8 cellular contexts compared by ENCODE assay signal in the genomic region with DNA sequence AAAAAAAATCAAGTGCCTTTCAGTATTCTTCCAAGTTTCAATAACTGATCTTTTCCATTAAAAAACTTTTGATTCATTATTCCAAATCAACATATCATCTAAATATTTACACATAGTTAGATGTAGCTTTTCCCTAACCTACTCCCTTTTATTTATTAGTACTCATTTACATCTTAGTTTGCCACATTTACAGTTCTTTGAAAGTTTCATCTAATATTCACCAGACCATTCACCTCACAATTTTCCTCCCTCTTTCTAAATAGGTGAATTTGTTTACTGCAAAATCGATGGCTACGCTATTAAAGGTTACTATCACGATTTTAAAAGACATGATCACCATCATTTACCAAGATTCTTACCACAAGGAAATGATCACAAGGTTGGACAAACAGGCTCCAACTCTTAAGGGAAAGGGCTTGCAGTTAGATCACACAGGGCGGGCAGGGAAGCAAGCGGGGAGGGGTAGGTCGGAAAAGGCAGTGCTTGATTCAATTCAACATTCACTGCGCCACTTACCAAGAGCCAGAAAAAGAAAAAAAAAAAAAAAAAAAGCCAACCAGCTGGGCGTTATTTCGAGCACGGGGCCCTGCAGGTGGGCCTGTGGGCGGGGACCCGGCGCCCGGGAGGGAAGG. TPM values are rescaled to one million over a fixed set of nuclear protein-coding genes. Genes with fewer than 3 reads are reported as not detected.
DNase-seq lines count a peak whose midpoint lies in the region; ATAC-seq and TF ChIP-seq lines count a peak whose summit lies in the region.

No MANE protein-coding gene starts in this region.

- no peak for ATAC-seq in HG02588 (IDR thresholded peaks at IDR 0.05; ENCODE audit: unreplicated experiment)
- no peak for ATAC-seq in GM21381 (IDR thresholded peaks at IDR 0.05; ENCODE audit: unreplicated experiment)

- H3K4me3 ChIP-seq in GM08714 (ENCODE audit: low read length), result peak overlapping the region; percentile 89
- peak overlapping the region; percentile 93 for H3K4me3 ChIP-seq in SJCRH30

- in situ Hi-C loops in KBM-7 (cut with MboI; ENCODE audit: low pct_unique_long_range_greater_than_20kb, low sequenced_read_pairs), result no loop called here

- no peaks in the 10 kb centered on the region for H3K9me3 Mint-ChIP-seq in osteocyte (ENCODE audit: unreplicated experiment)

- H3K9me3 ChIP-seq in SJCRH30 (replicated peaks), result no peaks in the 10 kb centered on the region

- H3K4me1 Mint-ChIP-seq in osteocyte (ENCODE audit: unreplicated experiment), result peaks cover 42% of the 10 kb centered on the region

- H3K27me3 Mint-ChIP-seq in osteocyte (ENCODE audit: unreplicated experiment), result no peaks in the 10 kb centered on the region

- no peaks in the 10 kb centered on the region for H3K4me1 ChIP-seq in SJCRH30

- H3K27ac ChIP-seq in SJCRH30, result peak overlapping the region; percentile 94
- peak overlapping the region; percentile 88 for H3K27ac ChIP-seq in epithelial cell of prostate

- H3K4me3 Mint-ChIP-seq in osteocyte (ENCODE audit: unreplicated experiment), result peak overlapping the region; percentile 99

- H3K27me3 ChIP-seq in SJCRH30, result no peaks in the 10 kb centered on the region

- H3K36me3 Mint-ChIP-seq in osteocyte (ENCODE audit: unreplicated experiment), result peaks cover 13% of the 10 kb centered on the region

- no peak for TF ChIP-seq CTCF in osteocyte (IDR thresholded peaks at IDR 0.05)

- no peak for DNase-seq in SJCRH30
- no peak for DNase-seq in epithelial cell of prostate (ENCODE audit: low read depth, low spot score)
- no peak for DNase-seq in osteocyte (ENCODE audit: extremely low spot score, unreplicated experiment)
- DNase-seq in KBM-7, result no peak
- no peak for DNase-seq in stimulated activated CD4-positive, alpha-beta T cell treated with anti-CD3 and anti-CD28 coated beads, Interleukin-2, amount 100 ng/mL, for 24 hours

- H3K36me3 ChIP-seq in SJCRH30, result peaks cover 17% of the 10 kb centered on the region

- H3K27ac Mint-ChIP-seq in osteocyte (ENCODE audit: unreplicated experiment), result peak overlapping the region; percentile 90

RNA-seq across cellular contexts. Expression of a gene that starts 0.6 kb away (rescaled TPM):
- total RNA-seq in SJCRH30 (2014; rRNA removed; shearing (Covaris generic)), result 116 and 121 TPM in 2 replicates
- 89.5 and 92.8 TPM in 2 replicates for total RNA-seq in osteocyte
